7 cellular contexts compared by ENCODE assay signal in genomic region chr10:53939654-53940053, GRCh38.
"Had no signal": no experiment of that assay in that cellular context is flagged by ENCODE, and none has a peak within 500 bp of the region (broad histone marks: within the 10 kb centered on the region; RNA-seq: fewer than 3 reads in every experiment).

No MANE protein-coding gene starts in this region.

- DNase-seq: IMR-90, KBM-7, KG1 had no signal

- H3K27ac ChIP-seq: HL-60 had no signal

- H3K27me3 Mint-ChIP-seq: IgD-negative memory B cell had no signal

- ATAC-seq: K562 had no signal

- H3K4me1 Mint-ChIP-seq: IgD-negative memory B cell had no signal

- FAIRE-seq: HTR-8/SVneo, K562 had no signal

- H3K4me3 ChIP-seq: K562 had no signal

- H3K4me3 Mint-ChIP-seq: IgD-negative memory B cell had no signal

- H3K27ac Mint-ChIP-seq: IgD-negative memory B cell had no signal

- H3K36me3 Mint-ChIP-seq: IgD-negative memory B cell had no signal
